In the genomic region with DNA sequence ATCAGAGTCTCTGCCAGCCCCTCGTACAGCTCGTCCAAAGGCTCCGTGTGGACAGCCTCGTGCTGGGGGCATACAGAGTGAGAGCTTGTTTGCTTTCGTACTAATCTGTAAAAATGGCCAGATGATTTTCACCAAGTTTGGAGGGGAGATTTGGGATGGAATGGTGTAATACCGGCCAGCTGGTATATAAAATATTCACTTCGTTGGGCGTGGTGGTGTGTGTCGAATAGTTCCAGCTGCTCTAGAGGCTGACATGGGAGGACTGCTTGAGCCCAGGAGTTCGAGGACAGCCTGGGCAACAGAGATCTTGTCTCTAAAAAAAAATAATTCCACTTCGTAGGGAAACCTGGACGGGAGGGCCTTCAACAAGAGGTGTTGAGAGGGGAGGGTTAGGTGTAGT, we compare ENCODE assay signal across 4 cellular contexts. TPM values are rescaled to one million over a fixed set of nuclear protein-coding genes. Genes with fewer than 3 reads are reported as not detected.
"Had no signal": no experiment of that assay in that cellular context is flagged by ENCODE, and none has a peak within 500 bp of the region (broad histone marks: within the 10 kb centered on the region; RNA-seq: fewer than 3 reads in every experiment).

No MANE protein-coding gene starts in this region.

RNA-seq across cellular contexts. Expression of a gene that starts 9.6 kb away (rescaled TPM):
- total RNA-seq: dermis microvascular lymphatic vessel endothelial cell; endothelial cell of umbilical vein; T-helper 1 cell treated with Interleukin-12 subunit alpha and Interleukin-12 subunit beta and Interleukin-4 antibody, amounts not matched to agents 30 ng/mL and 1 ng/mL, for 36 hours had no signal
- polyA plus RNA-seq: cardiac muscle cell had no signal
